12 cellular contexts compared by ENCODE assay signal in the genomic region with DNA sequence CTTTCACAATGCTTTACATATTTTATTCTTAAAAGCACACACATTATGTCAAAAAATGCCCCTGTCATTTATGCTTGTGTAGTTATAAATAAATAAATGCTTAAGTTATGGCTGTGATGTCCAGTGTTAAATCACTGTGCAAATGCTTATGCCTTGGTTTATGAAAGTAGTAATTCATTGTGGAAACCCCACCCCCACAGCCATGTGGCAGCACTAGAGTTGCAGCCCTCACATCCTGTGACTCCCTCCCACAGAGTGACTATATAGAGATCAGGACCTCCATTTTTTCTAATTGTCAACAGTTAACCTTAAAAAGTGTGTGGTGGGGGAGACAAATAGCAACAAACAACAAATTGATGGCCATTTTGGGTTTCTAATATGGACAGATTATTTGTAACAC. TPM values are rescaled to one million over a fixed set of nuclear protein-coding genes. Genes with fewer than 3 reads are reported as not detected.
A peak's percentile ranks its signal among the peaks of the same experiment; 100 is the strongest.
DNase-seq lines count a peak whose midpoint lies in the region; ATAC-seq and TF ChIP-seq lines count a peak whose summit lies in the region.
"Had no signal": no experiment of that assay in that cellular context is flagged by ENCODE, and none has a peak within 500 bp of the region (broad histone marks: within the 10 kb centered on the region; RNA-seq: fewer than 3 reads in every experiment).

No MANE protein-coding gene starts in this region.

- no peaks in the 10 kb centered on the region for H3K79me2 ChIP-seq in trophoblast cell (ENCODE audit: control insufficient read depth, insufficient read depth, low read length, poor library complexity)

- no peak overlapping the region for H4K91ac ChIP-seq in trophoblast cell (ENCODE audit: low read depth, low read length)

- H3K27me3 ChIP-seq in upper lobe of right lung (peaks cover 35% of the 10 kb centered on the region), trophoblast cell (ENCODE audit: insufficient read depth, low read length) (peaks cover 21% of the 10 kb centered on the region)

- H4K12ac ChIP-seq in trophoblast cell (ENCODE audit: low read depth, low read length), result no peak overlapping the region

- peaks cover 15% of the 10 kb centered on the region for H3K36me3 Mint-ChIP-seq in activated CD4-positive, alpha-beta T cell treated with anti-CD3 and anti-CD28 coated beads for 36 hours (ENCODE audit: low read depth)

- H3K4me2 ChIP-seq in trophoblast cell (ENCODE audit: low read length), result no peak overlapping the region

- no peak overlapping the region for H4K8ac ChIP-seq in trophoblast cell (ENCODE audit: low read depth, low read length)

- peaks cover 62% of the 10 kb centered on the region for H3K4me1 Mint-ChIP-seq in activated CD4-positive, alpha-beta T cell treated with anti-CD3 and anti-CD28 coated beads for 36 hours

- H3K4me3 Mint-ChIP-seq in activated CD4-positive, alpha-beta T cell treated with anti-CD3 and anti-CD28 coated beads for 36 hours, result peak overlapping the region; percentile 94

- H3K36me3 ChIP-seq in upper lobe of right lung (no peaks in the 10 kb centered on the region), trophoblast cell (ENCODE audit: control insufficient read depth in 1 of 2, insufficient read depth in 2 of 2, low read length in 2 of 2) (no peaks in the 10 kb centered on the region)
- H3K36me3 ChIP-seq: cardiac muscle cell had no signal

- peak; percentile 62 for DNase-seq in NK-92 treated with Interleukin-12 subunit alpha and Interleukin-12 subunit beta, amount 100 ng/mL, for 24 hours (lab: John Stamatoyannopoulos, UW)
- no peak for DNase-seq in NK-92 (lab: John Stamatoyannopoulos, UW; ENCODE audit: unreplicated experiment)
- DNase-seq in activated CD4-positive, alpha-beta T cell treated with anti-CD3 and anti-CD28 coated beads for 36 hours, result peak; percentile 85
- DNase-seq in fibroblast of villous mesenchyme (ENCODE audit: low read depth), result peak; percentile 8
- no peak for DNase-seq in upper lobe of right lung
- no peak for DNase-seq in anterior cingulate cortex (lab: John Stamatoyannopoulos, UW)
- no peak for DNase-seq in trophoblast cell
- DNase-seq: islet precursor cell, NCI-H2171 treated with DMSO at 0.1 percent for 48 hours had no signal

- no peak overlapping the region for H3K9ac ChIP-seq in trophoblast cell (ENCODE audit: low read length)

- peak; percentile 78 for ATAC-seq in activated CD4-positive, alpha-beta T cell treated with anti-CD3 and anti-CD28 coated beads for 36 hours
- peak; percentile 46 for ATAC-seq in upper lobe of right lung
- ATAC-seq in GM21528 (IDR thresholded peaks at IDR 0.05; ENCODE audit: low FRiP score, unreplicated experiment), result no peak

- no peak overlapping the region for H3K18ac ChIP-seq in trophoblast cell (ENCODE audit: low read length)

- H3K14ac ChIP-seq in trophoblast cell (ENCODE audit: low read length), result no peak overlapping the region

- no peak overlapping the region for H2BK120ac ChIP-seq in trophoblast cell (ENCODE audit: insufficient read depth, low read length, poor library complexity)

- H2AK5ac ChIP-seq in trophoblast cell (ENCODE audit: low read length), result no peak overlapping the region

- peak overlapping the region; percentile 98 for H3K27ac Mint-ChIP-seq in activated CD4-positive, alpha-beta T cell treated with anti-CD3 and anti-CD28 coated beads for 36 hours

- H2BK12ac ChIP-seq in trophoblast cell (ENCODE audit: low read length), result no peak overlapping the region

- H3K4ac ChIP-seq in trophoblast cell (ENCODE audit: low read depth, low read length), result no peak overlapping the region

- H3K9me3 Mint-ChIP-seq in activated CD4-positive, alpha-beta T cell treated with anti-CD3 and anti-CD28 coated beads for 36 hours (ENCODE audit: low read depth), result no peaks in the 10 kb centered on the region

- H3K4me3 ChIP-seq in fibroblast of villous mesenchyme (ENCODE audit: low read depth, low read length) (no peak overlapping the region), upper lobe of right lung (no peak overlapping the region), trophoblast cell (ENCODE audit: low read depth, low read length) (no peak overlapping the region)
- H3K4me3 ChIP-seq: cardiac muscle cell had no signal

- CTCF ChIA-PET in activated CD4-positive, alpha-beta T cell treated with anti-CD3 and anti-CD28 coated beads for 36 hours (lab: Charles Lee), result interaction anchor here (1.0 to 1.1 kb wide), 3 partner anchors 12 to 39 kb away, joined by 3 to 4 read pairs (median 3); no protein-coding TSS in a partner anchor

- TF ChIP-seq CTCF in fibroblast of villous mesenchyme (IDR thresholded peaks at IDR 0.05; ENCODE audit: insufficient read depth, low read depth, low read length), result no peak
- no peak for TF ChIP-seq CTCF in upper lobe of right lung (IDR thresholded peaks at IDR 0.05)

- POLR2A ChIA-PET in activated CD4-positive, alpha-beta T cell treated with anti-CD3 and anti-CD28 coated beads for 36 hours (lab: Charles Lee), result interaction anchor here (0.6 kb wide), 2 partner anchors 17 to 118 kb away, joined by 5 to 7 read pairs; no protein-coding TSS in a partner anchor

- intact Hi-C loops in activated CD4-positive, alpha-beta T cell treated with anti-CD3 and anti-CD28 coated beads for 36 hours (cut with DNase I, micrococcal nuclease), result loop anchor here (1.0 to 10.0 kb wide), 6 partner anchors 14 to 765 kb away; partner anchors contain the start of genes ATP5MC1 (in 1 of the 2) and CBX1 (in 1 of the 2)
- intact Hi-C loops in upper lobe of right lung (cut with DNase I), result no loop called here

- no peak overlapping the region for H2AFZ ChIP-seq in trophoblast cell (ENCODE audit: insufficient read depth, low read length, poor library complexity)

- H3K27me3 Mint-ChIP-seq in activated CD4-positive, alpha-beta T cell treated with anti-CD3 and anti-CD28 coated beads for 36 hours, result no peaks in the 10 kb centered on the region

- H3K9me3 ChIP-seq in upper lobe of right lung (no peaks in the 10 kb centered on the region), trophoblast cell (ENCODE audit: insufficient read depth, low read depth, low read length) (no peaks in the 10 kb centered on the region)

- no peaks in the 10 kb centered on the region for H3K79me1 ChIP-seq in trophoblast cell (ENCODE audit: low read length)

- no peak overlapping the region for H3K23ac ChIP-seq in trophoblast cell (ENCODE audit: low read length)

- no peak overlapping the region for H2BK5ac ChIP-seq in trophoblast cell (ENCODE audit: low read depth, low read length, poor library complexity)

- H3K27ac ChIP-seq in upper lobe of right lung, result no peak overlapping the region
- H3K27ac ChIP-seq in trophoblast cell (ENCODE audit: low read depth, low read length), result no peak overlapping the region
- H3K27ac ChIP-seq: cardiac muscle cell had no signal

- no peaks in the 10 kb centered on the region for H3K4me1 ChIP-seq in upper lobe of right lung
- peaks cover 3 to 4% of the 10 kb centered on the region in 2 experiments for H3K4me1 ChIP-seq in trophoblast cell (ENCODE audit: control insufficient read depth in 1 of 2, insufficient read depth in 2 of 2, low read length in 2 of 2)

RNA-seq across cellular contexts. Expression of gene SKAP1, which starts 2.4 kb away (rescaled TPM):
- 100 to 1,000 TPM in 1 of 2 experiments, 10 to 100 TPM in 1; 76.1 to 109 TPM for total RNA-seq in activated CD4-positive, alpha-beta T cell treated with anti-CD3 and anti-CD28 coated beads for 36 hours
- not detected in 2 replicates for total RNA-seq in fibroblast of villous mesenchyme
- total RNA-seq in upper lobe of right lung, result 5.1 TPM
- polyA plus RNA-seq in trophoblast cell (2013), result not detected in 2 replicates
- polyA plus RNA-seq: AG04450, cardiac muscle cell had no signal

Comparison
In these comparisons a context has a peak if more than half of its experiments do, and no peak if none do; other contexts are left out.
1. DNase-seq: peak in NK-92 treated with Interleukin-12 subunit alpha and Interleukin-12 subunit beta, amount 100 ng/mL, for 24 hours (single experiment), activated CD4-positive, alpha-beta T cell treated with anti-CD3 and anti-CD28 coated beads for 36 hours (single experiment) and fibroblast of villous mesenchyme (single experiment); none in NK-92 (single experiment), upper lobe of right lung (single experiment), anterior cingulate cortex (0 of 58) and trophoblast cell (0 of 2).
2. RNA of gene SKAP1, which starts 2.4 kb away (total RNA-seq): 76.1 to 109 TPM in activated CD4-positive, alpha-beta T cell treated with anti-CD3 and anti-CD28 coated beads for 36 hours; 5.1 TPM in upper lobe of right lung (single experiment) and not detected in fibroblast of villous mesenchyme; every median in the first group is over 10 times any median in the second.